9 cellular contexts compared by ENCODE assay signal in genomic region chr9:127187231-127187956, GRCh38.
A peak's percentile ranks its signal among the peaks of the same experiment; 100 is the strongest.
DNase-seq lines count a peak whose midpoint lies in the region; ATAC-seq and TF ChIP-seq lines count a peak whose summit lies in the region.
"Had no signal": no experiment of that assay in that cellular context is flagged by ENCODE, and none has a peak within 500 bp of the region (broad histone marks: within the 10 kb centered on the region; RNA-seq: fewer than 3 reads in every experiment).

No MANE protein-coding gene starts in this region.

- no peak overlapping the region for H3K4me3 Mint-ChIP-seq in stimulated activated naive CD8-positive, alpha-beta T cell treated with anti-CD3 and anti-CD28 coated beads, Interleukin-15, amount 100 ng/mL, for 72 hours
- no peak overlapping the region for H3K4me3 Mint-ChIP-seq in endodermal cell

- H3K36me3 ChIP-seq in endodermal cell (ENCODE audit: control insufficient read depth, insufficient read depth, low read length): no peaks in the 10 kb centered on the region

- H3K4me1 ChIP-seq in endodermal cell (ENCODE audit: control insufficient read depth, insufficient read depth, low read length): no peaks in the 10 kb centered on the region

- no peak overlapping the region for H3K27ac ChIP-seq in endodermal cell (ENCODE audit: low read depth, low read length)

- no peak overlapping the region for H3K4me3 ChIP-seq in endodermal cell (ENCODE audit: low read length)

- H3K9me3 Mint-ChIP-seq in stimulated activated naive CD8-positive, alpha-beta T cell treated with anti-CD3 and anti-CD28 coated beads, Interleukin-15, amount 100 ng/mL, for 72 hours: no peaks in the 10 kb centered on the region
- no peaks in the 10 kb centered on the region for H3K9me3 Mint-ChIP-seq in endodermal cell

- H3K27me3 Mint-ChIP-seq in stimulated activated naive CD8-positive, alpha-beta T cell treated with anti-CD3 and anti-CD28 coated beads, Interleukin-15, amount 100 ng/mL, for 72 hours: no peaks in the 10 kb centered on the region
- no peaks in the 10 kb centered on the region for H3K27me3 Mint-ChIP-seq in endodermal cell (ENCODE audit: insufficient read depth)

- no peaks in the 10 kb centered on the region for H3K9me3 ChIP-seq in endodermal cell (ENCODE audit: control insufficient read depth, low read length)
- H3K9me3 ChIP-seq: Caco-2 had no signal

- H3K4me1 Mint-ChIP-seq in stimulated activated naive CD8-positive, alpha-beta T cell treated with anti-CD3 and anti-CD28 coated beads, Interleukin-15, amount 100 ng/mL, for 72 hours: no peaks in the 10 kb centered on the region
- H3K4me1 Mint-ChIP-seq in endodermal cell: peaks cover 29% of the 10 kb centered on the region

- peak; percentile 15 for DNase-seq in stimulated activated naive CD8-positive, alpha-beta T cell treated with anti-CD3 and anti-CD28 coated beads, Interleukin-15, Interleukin-2, amounts not matched to agents 100 U/mL and 50 U/mL, for 24 hours
- no peak for DNase-seq in stimulated activated naive CD8-positive, alpha-beta T cell treated with anti-CD3 and anti-CD28 coated beads, Interleukin-15, amount 100 ng/mL, for 72 hours
- DNase-seq in endodermal cell (no peak), mucosa of gallbladder (ENCODE audit: low spot score) (peak; percentile 61), SW 1271 (lab: John Stamatoyannopoulos, UW) (no peak), NOMO-1 treated with DMSO at 0.1 percent for 48 hours (lab: John Stamatoyannopoulos, UW; ENCODE audit: unreplicated experiment) (no peak)

- H3K9ac ChIP-seq in endodermal cell (ENCODE audit: extremely low read depth, low read length, poor library complexity, severe bottlenecking): no peak overlapping the region

- TF ChIP-seq CTCF in endodermal cell (conservative IDR thresholded peaks at IDR 0.05): no peak

- 92 to 96% methylated on average over 12 to 14 of the region's 14 CpGs for WGBS in endodermal cell (ENCODE audit: insufficient coverage in 1 of 2, insufficient read length in 1 of 2), 2 experiments

- H3K36me3 Mint-ChIP-seq in endodermal cell (ENCODE audit: low read depth): no peaks in the 10 kb centered on the region

- no peaks in the 10 kb centered on the region for H3K27me3 ChIP-seq in endodermal cell (ENCODE audit: control insufficient read depth, insufficient read depth, low read length, poor library complexity, severe bottlenecking)

- ATAC-seq in stimulated activated naive CD8-positive, alpha-beta T cell treated with anti-CD3 and anti-CD28 coated beads, Interleukin-15, Interleukin-2, amounts not matched to agents 100 U/mL and 50 U/mL, for 24 hours: peak; percentile 57
- no peak for ATAC-seq in stimulated activated naive CD8-positive, alpha-beta T cell treated with anti-CD3 and anti-CD28 coated beads, Interleukin-15, amount 100 ng/mL, for 72 hours
- ATAC-seq in GM18511 (IDR thresholded peaks at IDR 0.05; ENCODE audit: unreplicated experiment): no peak
- ATAC-seq in HG02981 (IDR thresholded peaks at IDR 0.05; ENCODE audit: unreplicated experiment): no peak

- no peak overlapping the region for H3K27ac Mint-ChIP-seq in stimulated activated naive CD8-positive, alpha-beta T cell treated with anti-CD3 and anti-CD28 coated beads, Interleukin-15, amount 100 ng/mL, for 72 hours
- H3K27ac Mint-ChIP-seq in endodermal cell: peak overlapping the region; percentile 42

Comparison
In these comparisons a context has a peak if more than half of its experiments do, and no peak if none do; other contexts are left out.
1. DNase-seq: peak in stimulated activated naive CD8-positive, alpha-beta T cell treated with anti-CD3 and anti-CD28 coated beads, Interleukin-15, Interleukin-2, amounts not matched to agents 100 U/mL and 50 U/mL, for 24 hours (single experiment) and mucosa of gallbladder (single experiment); none in stimulated activated naive CD8-positive, alpha-beta T cell treated with anti-CD3 and anti-CD28 coated beads, Interleukin-15, amount 100 ng/mL, for 72 hours (0 of 2), endodermal cell (single experiment), SW 1271 (0 of 2) and NOMO-1 treated with DMSO at 0.1 percent for 48 hours (single experiment).